Comparison of ENCODE assay signal across 1 cellular context in the genomic region with DNA sequence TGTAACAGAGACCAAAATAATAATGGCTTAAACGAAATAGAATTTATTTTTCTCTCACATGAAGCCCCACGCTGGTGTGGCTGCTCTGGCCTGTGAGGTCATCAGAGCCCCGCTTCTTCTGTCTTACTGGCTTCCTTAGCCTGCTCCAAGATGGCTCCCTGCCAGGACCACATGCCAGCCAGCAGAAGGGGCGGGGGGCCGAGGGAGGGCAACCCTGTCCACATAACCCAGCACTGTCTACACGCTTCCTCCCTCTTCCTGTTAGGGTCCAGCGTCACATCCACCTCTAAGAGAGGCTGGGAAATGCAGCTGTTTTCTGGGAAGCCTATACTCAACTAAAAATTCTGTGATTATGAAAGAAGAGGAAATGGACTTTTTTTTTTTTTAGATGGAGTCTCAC.
TF ChIP-seq lines count a peak whose summit lies in the region.

No MANE protein-coding gene starts in this region.

TF ChIP-seq in GM23338, 12 proteins besides CTCF, POLR2A, EP300 and RAD21 (continued from another document):
- TF ChIP-seq, protein P1, sequence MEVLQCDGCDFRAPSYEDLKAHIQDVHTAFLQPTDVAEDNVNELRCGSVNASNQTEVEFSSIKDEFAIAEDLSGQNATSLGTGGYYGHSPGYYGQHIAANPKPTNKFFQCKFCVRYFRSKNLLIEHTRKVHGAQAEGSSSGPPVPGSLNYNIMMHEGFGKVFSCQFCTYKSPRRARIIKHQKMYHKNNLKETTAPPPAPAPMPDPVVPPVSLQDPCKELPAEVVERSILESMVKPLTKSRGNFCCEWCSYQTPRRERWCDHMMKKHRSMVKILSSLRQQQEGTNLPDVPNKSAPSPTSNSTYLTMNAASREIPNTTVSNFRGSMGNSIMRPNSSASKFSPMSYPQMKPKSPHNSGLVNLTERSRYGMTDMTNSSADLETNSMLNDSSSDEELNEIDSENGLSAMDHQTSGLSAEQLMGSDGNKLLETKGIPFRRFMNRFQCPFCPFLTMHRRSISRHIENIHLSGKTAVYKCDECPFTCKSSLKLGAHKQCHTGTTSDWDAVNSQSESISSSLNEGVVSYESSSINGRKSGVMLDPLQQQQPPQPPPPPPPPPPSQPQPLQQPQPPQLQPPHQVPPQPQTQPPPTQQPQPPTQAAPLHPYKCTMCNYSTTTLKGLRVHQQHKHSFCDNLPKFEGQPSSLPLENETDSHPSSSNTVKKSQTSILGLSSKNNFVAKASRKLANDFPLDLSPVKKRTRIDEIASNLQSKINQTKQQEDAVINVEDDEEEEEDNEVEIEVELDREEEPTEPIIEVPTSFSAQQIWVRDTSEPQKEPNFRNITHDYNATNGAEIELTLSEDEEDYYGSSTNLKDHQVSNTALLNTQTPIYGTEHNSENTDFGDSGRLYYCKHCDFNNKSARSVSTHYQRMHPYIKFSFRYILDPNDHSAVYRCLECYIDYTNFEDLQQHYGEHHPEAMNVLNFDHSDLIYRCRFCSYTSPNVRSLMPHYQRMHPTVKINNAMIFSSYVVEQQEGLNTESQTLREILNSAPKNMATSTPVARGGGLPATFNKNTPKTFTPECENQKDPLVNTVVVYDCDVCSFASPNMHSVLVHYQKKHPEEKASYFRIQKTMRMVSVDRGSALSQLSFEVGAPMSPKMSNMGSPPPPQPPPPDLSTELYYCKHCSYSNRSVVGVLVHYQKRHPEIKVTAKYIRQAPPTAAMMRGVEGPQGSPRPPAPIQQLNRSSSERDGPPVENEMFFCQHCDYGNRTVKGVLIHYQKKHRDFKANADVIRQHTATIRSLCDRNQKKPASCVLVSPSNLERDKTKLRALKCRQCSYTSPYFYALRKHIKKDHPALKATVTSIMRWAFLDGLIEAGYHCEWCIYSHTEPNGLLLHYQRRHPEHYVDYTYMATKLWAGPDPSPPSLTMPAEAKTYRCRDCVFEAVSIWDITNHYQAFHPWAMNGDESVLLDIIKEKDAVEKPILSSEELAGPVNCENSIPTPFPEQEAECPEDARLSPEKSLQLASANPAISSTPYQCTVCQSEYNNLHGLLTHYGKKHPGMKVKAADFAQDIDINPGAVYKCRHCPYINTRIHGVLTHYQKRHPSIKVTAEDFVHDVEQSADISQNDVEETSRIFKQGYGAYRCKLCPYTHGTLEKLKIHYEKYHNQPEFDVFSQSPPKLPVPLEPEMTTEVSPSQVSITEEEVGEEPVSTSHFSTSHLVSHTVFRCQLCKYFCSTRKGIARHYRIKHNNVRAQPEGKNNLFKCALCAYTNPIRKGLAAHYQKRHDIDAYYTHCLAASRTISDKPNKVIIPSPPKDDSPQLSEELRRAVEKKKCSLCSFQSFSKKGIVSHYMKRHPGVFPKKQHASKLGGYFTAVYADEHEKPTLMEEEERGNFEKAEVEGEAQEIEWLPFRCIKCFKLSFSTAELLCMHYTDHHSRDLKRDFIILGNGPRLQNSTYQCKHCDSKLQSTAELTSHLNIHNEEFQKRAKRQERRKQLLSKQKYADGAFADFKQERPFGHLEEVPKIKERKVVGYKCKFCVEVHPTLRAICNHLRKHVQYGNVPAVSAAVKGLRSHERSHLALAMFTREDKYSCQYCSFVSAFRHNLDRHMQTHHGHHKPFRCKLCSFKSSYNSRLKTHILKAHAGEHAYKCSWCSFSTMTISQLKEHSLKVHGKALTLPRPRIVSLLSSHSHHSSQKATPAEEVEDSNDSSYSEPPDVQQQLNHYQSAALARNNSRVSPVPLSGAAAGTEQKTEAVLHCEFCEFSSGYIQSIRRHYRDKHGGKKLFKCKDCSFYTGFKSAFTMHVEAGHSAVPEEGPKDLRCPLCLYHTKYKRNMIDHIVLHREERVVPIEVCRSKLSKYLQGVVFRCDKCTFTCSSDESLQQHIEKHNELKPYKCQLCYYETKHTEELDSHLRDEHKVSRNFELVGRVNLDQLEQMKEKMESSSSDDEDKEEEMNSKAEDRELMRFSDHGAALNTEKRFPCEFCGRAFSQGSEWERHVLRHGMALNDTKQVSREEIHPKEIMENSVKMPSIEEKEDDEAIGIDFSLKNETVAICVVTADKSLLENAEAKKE (CRISPR knock-in tag; IDR thresholded peaks at IDR 0.05): no peak
- TF ChIP-seq ZNF114 (CRISPR knock-in tag; IDR thresholded peaks at IDR 0.05) (no peak), CREB1 (CRISPR knock-in tag; IDR thresholded peaks at IDR 0.05; ENCODE audit: low read depth) (no peak)
